In genomic region chr11:59173080-59173963, GRCh38 we compare ENCODE assay signal across 8 cellular contexts. TPM values are rescaled to one million over a fixed set of nuclear protein-coding genes. Genes with fewer than 3 reads are reported as not detected.
DNase-seq lines count a peak whose midpoint lies in the region; ATAC-seq and TF ChIP-seq lines count a peak whose summit lies in the region.

No MANE protein-coding gene starts in this region.

- H3K4me3 ChIP-seq in WI38 (ENCODE audit: low read depth, low read length) = peak overlapping the region; percentile 82
- peak overlapping the region; percentile 76 to 95 for H3K4me3 ChIP-seq in neutrophil (ENCODE audit: low read depth in 1 of 2, low read length in 1 of 2)

- peak overlapping the region; percentile 96; the same call in 1 of the 2 replicates for H3K9ac ChIP-seq in ES-I3 (ENCODE audit: low read depth, low read length)

- ATAC-seq in HG02852 (IDR thresholded peaks at IDR 0.05; ENCODE audit: unreplicated experiment) (peak; percentile 3), foreskin keratinocyte (no peak), GM19455 (IDR thresholded peaks at IDR 0.05; ENCODE audit: unreplicated experiment) (no peak), HG03565 (IDR thresholded peaks at IDR 0.05; ENCODE audit: unreplicated experiment) (no peak), GM19035 (IDR thresholded peaks at IDR 0.05; ENCODE audit: unreplicated experiment) (no peak)

- TF ChIP-seq CTCF in WI38 (IDR thresholded peaks at IDR 0.05; ENCODE audit: low read depth, low read length) = no peak
- TF ChIP-seq CTCF in foreskin keratinocyte (conservative IDR thresholded peaks at IDR 0.05) = no peak
- no peak for TF ChIP-seq CTCF in neutrophil (IDR thresholded peaks at IDR 0.05)

- H3K36me3 ChIP-seq in ES-I3 (ENCODE audit: insufficient read depth, low read length) (no peaks in the 10 kb centered on the region), neutrophil (peaks cover 7% of the 10 kb centered on the region)

- H3K27me3 ChIP-seq in foreskin keratinocyte = no peaks in the 10 kb centered on the region
- H3K27me3 ChIP-seq in neutrophil = peaks cover 35% of the 10 kb centered on the region

- peak overlapping the region; percentile 84 for H3K27ac ChIP-seq in foreskin keratinocyte
- H3K27ac ChIP-seq in neutrophil = peak overlapping the region; percentile 81

- peaks cover 15% of the 10 kb centered on the region for H3K4me1 ChIP-seq in ES-I3 (ENCODE audit: insufficient read depth, low read length)
- H3K4me1 ChIP-seq in foreskin keratinocyte = peaks cover 5% of the 10 kb centered on the region
- H3K4me1 ChIP-seq in neutrophil (ENCODE audit: control insufficient read depth in 1 of 2, insufficient read depth in 1 of 2, low read depth in 1 of 2, low read length in 1 of 2) = peaks cover 23 to 26% of the 10 kb centered on the region in 2 experiments

- no peaks in the 10 kb centered on the region for H3K9me3 ChIP-seq in ES-I3 (ENCODE audit: control insufficient read depth, insufficient read depth, low read length)
- no peaks in the 10 kb centered on the region for H3K9me3 ChIP-seq in neutrophil

- peak; percentile 26 to 40 for DNase-seq in foreskin keratinocyte

RNA-seq across cellular contexts. Expression of gene DTX4, which starts 1.4 kb away (rescaled TPM):
- total RNA-seq in foreskin keratinocyte = 5.7 and 6.2 TPM in 2 replicates
- polyA plus RNA-seq in foreskin keratinocyte = 2.3 and 2.7 TPM in 2 replicates

RNA-seq across cellular contexts. Expression of gene FAM111A, which starts 30.7 kb away (rescaled TPM):
- total RNA-seq in foreskin keratinocyte = 37.2 and 40.8 TPM in 2 replicates
- polyA plus RNA-seq in foreskin keratinocyte = 12.6 and 14.3 TPM in 2 replicates

RNA-seq across cellular contexts. Expression of gene MPEG1, which starts 39.4 kb away (rescaled TPM):
- total RNA-seq in foreskin keratinocyte = not detected in 2 replicates
- not detected in 2 replicates for polyA plus RNA-seq in foreskin keratinocyte
